1 cellular context compared by ENCODE assay signal in genomic region chr10:72251635-72252034, GRCh38.
TF ChIP-seq lines count a peak whose summit lies in the region.

No MANE protein-coding gene starts in this region.

TF ChIP-seq in K562, 482 proteins besides CTCF, POLR2A, EP300 and RAD21:
- TF ChIP-seq ZNF184 (CRISPR knock-in tag; IDR thresholded peaks at IDR 0.05) (no peak), ZKSCAN8 (CRISPR knock-in tag; IDR thresholded peaks at IDR 0.05) (0 out of 2 replicates have a peak, but pooled peaks have one; percentile 30)
